ENCODE assay signal across 11 cellular contexts in genomic region chr18:78733762-78734613, GRCh38.
"Had no signal": no experiment of that assay in that cellular context is flagged by ENCODE, and none has a peak within 500 bp of the region (broad histone marks: within the 10 kb centered on the region; RNA-seq: fewer than 3 reads in every experiment).

No MANE protein-coding gene starts in this region.

- H3K27me3 ChIP-seq: ascending aorta had no signal

- H3K27ac ChIP-seq: ascending aorta, suprapubic skin had no signal

- H3K27me3 Mint-ChIP-seq: activated B cell treated with CpG ODN at 0.5 μM for 24 hours; activated CD4-positive, alpha-beta T cell treated with anti-CD3 and anti-CD28 coated beads, Interleukin-2, amount 10 ng/mL, durations not matched to agents 24 days and 14 days; activated naive CD8-positive, alpha-beta T cell treated with anti-CD3 and anti-CD28 coated beads, Interleukin-2, amount 50 U/mL, for 24 hours had no signal

- H3K27ac Mint-ChIP-seq: activated B cell treated with CpG ODN at 0.5 μM for 24 hours; activated CD4-positive, alpha-beta T cell treated with anti-CD3 and anti-CD28 coated beads, Interleukin-2, amount 10 ng/mL, durations not matched to agents 24 days and 14 days; activated naive CD8-positive, alpha-beta T cell treated with anti-CD3 and anti-CD28 coated beads, Interleukin-2, amount 50 U/mL, for 24 hours; mesothelial cell of epicardium had no signal

- H3K9me3 ChIP-seq: ascending aorta, suprapubic skin had no signal

- H3K4me1 Mint-ChIP-seq: activated B cell treated with CpG ODN at 0.5 μM for 24 hours; activated CD4-positive, alpha-beta T cell treated with anti-CD3 and anti-CD28 coated beads, Interleukin-2, amount 10 ng/mL, durations not matched to agents 24 days and 14 days; activated naive CD8-positive, alpha-beta T cell treated with anti-CD3 and anti-CD28 coated beads, Interleukin-2, amount 50 U/mL, for 24 hours; mesothelial cell of epicardium had no signal

- H3K4me3 ChIP-seq: ascending aorta, suprapubic skin had no signal

- DNase-seq: activated B cell treated with CpG ODN at 0.5 μM for 24 hours; activated CD4-positive, alpha-beta T cell treated with anti-CD3 and anti-CD28 coated beads, Interleukin-2, amount 10 ng/mL, durations not matched to agents 24 days and 14 days; activated naive CD4-positive, alpha-beta T cell treated with Interleukin-2 at 50 U/mL for 16 hours; activated naive CD8-positive, alpha-beta T cell treated with anti-CD3 and anti-CD28 coated beads, Interleukin-2, amount 50 U/mL, for 24 hours; stimulated activated naive CD4-positive, alpha-beta T cell; SW 1271; trophoblast cell had no signal

- H3K36me3 ChIP-seq: ascending aorta, suprapubic skin had no signal

- H3K4me1 ChIP-seq: ascending aorta, suprapubic skin had no signal

- H3K9me3 Mint-ChIP-seq: activated B cell treated with CpG ODN at 0.5 μM for 24 hours; activated naive CD8-positive, alpha-beta T cell treated with anti-CD3 and anti-CD28 coated beads, Interleukin-2, amount 50 U/mL, for 24 hours; activated T-helper 1 cell treated with anti-CD3 and anti-CD28 coated beads, Interleukin-12 subunit alpha, Interleukin-12 subunit beta, Interleukin-2, Interleukin-4 antibody, amounts not matched to agents 30 ng/mL and 10 ng/mL and 1 ng/mL, durations not matched to agents 14 hours and 24 hours and 36 hours; mesothelial cell of epicardium had no signal

- H3K36me3 Mint-ChIP-seq: mesothelial cell of epicardium had no signal

- H3K4me3 Mint-ChIP-seq: activated B cell treated with CpG ODN at 0.5 μM for 24 hours; activated CD4-positive, alpha-beta T cell treated with anti-CD3 and anti-CD28 coated beads, Interleukin-2, amount 10 ng/mL, durations not matched to agents 24 days and 14 days; activated naive CD8-positive, alpha-beta T cell treated with anti-CD3 and anti-CD28 coated beads, Interleukin-2, amount 50 U/mL, for 24 hours; activated T-helper 1 cell treated with anti-CD3 and anti-CD28 coated beads, Interleukin-12 subunit alpha, Interleukin-12 subunit beta, Interleukin-2, Interleukin-4 antibody, amounts not matched to agents 30 ng/mL and 10 ng/mL and 1 ng/mL, durations not matched to agents 14 hours and 24 hours and 36 hours; mesothelial cell of epicardium had no signal
